ENCODE assay signal across 8 cellular contexts in genomic region chr16:3431779-3432219, GRCh38.
DNase-seq lines count a peak whose midpoint lies in the region; ATAC-seq lines count a peak whose summit lies in the region.

No MANE protein-coding gene starts in this region.

- peak; percentile 4 for DNase-seq in HCEC 1CT
- DNase-seq in activated CD8-positive, alpha-beta memory T cell treated with anti-CD3 and anti-CD28 coated beads, Interleukin-2, amount 50 U/mL, for 48 hours: peak; percentile 84
- peak; percentile 62 for DNase-seq in foreskin melanocyte
- peak; percentile 46 to 54 for DNase-seq in stimulated activated CD4-positive, alpha-beta T cell treated with anti-CD3 and anti-CD28 coated beads, Interleukin-2, amount 100 ng/mL, for 48 hours
- DNase-seq in SHP77 treated with DMSO at 0.1 percent for 48 hours (lab: John Stamatoyannopoulos, UW): no peak
- no peak for DNase-seq in effector CD4-positive, alpha-beta T cell
- DNase-seq in NCI-H128 (lab: John Stamatoyannopoulos, UW; ENCODE audit: unreplicated experiment): no peak

- ATAC-seq in HG02870 (IDR thresholded peaks at IDR 0.05; ENCODE audit: unreplicated experiment): no peak

Comparison
In these comparisons a context has a peak if more than half of its experiments do, and no peak if none do; other contexts are left out.
1. DNase-seq: peak in HCEC 1CT (single experiment), activated CD8-positive, alpha-beta memory T cell treated with anti-CD3 and anti-CD28 coated beads, Interleukin-2, amount 50 U/mL, for 48 hours (single experiment), foreskin melanocyte (single experiment) and stimulated activated CD4-positive, alpha-beta T cell treated with anti-CD3 and anti-CD28 coated beads, Interleukin-2, amount 100 ng/mL, for 48 hours (2 of 2); none in SHP77 treated with DMSO at 0.1 percent for 48 hours (single experiment), effector CD4-positive, alpha-beta T cell (single experiment) and NCI-H128 (single experiment).